ENCODE assay signal across 18 cellular contexts in genomic region chr4:189850239-189850856, GRCh38.
"Had no signal": no experiment of that assay in that cellular context is flagged by ENCODE, and none has a peak within 500 bp of the region (broad histone marks: within the 10 kb centered on the region; RNA-seq: fewer than 3 reads in every experiment).

No MANE protein-coding gene starts in this region.

- H3K9me3 ChIP-seq: colonic mucosa, vagina had no signal

- H3K4me1 ChIP-seq: colonic mucosa, tibial artery, vagina had no signal

- H3K27ac ChIP-seq: colonic mucosa, tibial artery, vagina had no signal

- H3K27me3 ChIP-seq: colonic mucosa, tibial artery, vagina had no signal

- DNase-seq: activated CD4-positive, alpha-beta T cell treated with anti-CD3 and anti-CD28 coated beads for 48 hours; activated CD8-positive, alpha-beta memory T cell treated with anti-CD3 and anti-CD28 coated beads, Interleukin-2, amount 50 U/mL, for 48 hours; activated CD8-positive, alpha-beta T cell treated with anti-CD3 and anti-CD28 coated beads, Interleukin-2, amount 10 ng/mL, durations not matched to agents 7 days and 5 days; activated naive CD4-positive, alpha-beta T cell treated with anti-CD3 and anti-CD28 coated beads for 36 hours; caudate nucleus; colonic mucosa; effector CD4-positive, alpha-beta T cell; foreskin melanocyte; head of caudate nucleus; left colon; mammary epithelial cell; naive thymus-derived CD4-positive, alpha-beta T cell; posterior cingulate gyrus; stimulated activated CD4-positive, alpha-beta T cell treated with anti-CD3 and anti-CD28 coated beads, Interleukin-15, amount 100 ng/mL, for 24 hours; stimulated activated CD4-positive, alpha-beta T cell treated with anti-CD3 and anti-CD28 coated beads, Interleukin-4, amount 100 ng/mL, for 4 hours; tibial artery had no signal

- H3K4me3 ChIP-seq: colonic mucosa, tibial artery, vagina had no signal

- ATAC-seq: activated CD8-positive, alpha-beta T cell treated with anti-CD3 and anti-CD28 coated beads, Interleukin-2, amount 10 ng/mL, durations not matched to agents 7 days and 5 days; left colon; naive thymus-derived CD4-positive, alpha-beta T cell; WTC11 had no signal

- H3K36me3 ChIP-seq: colonic mucosa, tibial artery, vagina had no signal
